8 cellular contexts compared by ENCODE assay signal in the genomic region with DNA sequence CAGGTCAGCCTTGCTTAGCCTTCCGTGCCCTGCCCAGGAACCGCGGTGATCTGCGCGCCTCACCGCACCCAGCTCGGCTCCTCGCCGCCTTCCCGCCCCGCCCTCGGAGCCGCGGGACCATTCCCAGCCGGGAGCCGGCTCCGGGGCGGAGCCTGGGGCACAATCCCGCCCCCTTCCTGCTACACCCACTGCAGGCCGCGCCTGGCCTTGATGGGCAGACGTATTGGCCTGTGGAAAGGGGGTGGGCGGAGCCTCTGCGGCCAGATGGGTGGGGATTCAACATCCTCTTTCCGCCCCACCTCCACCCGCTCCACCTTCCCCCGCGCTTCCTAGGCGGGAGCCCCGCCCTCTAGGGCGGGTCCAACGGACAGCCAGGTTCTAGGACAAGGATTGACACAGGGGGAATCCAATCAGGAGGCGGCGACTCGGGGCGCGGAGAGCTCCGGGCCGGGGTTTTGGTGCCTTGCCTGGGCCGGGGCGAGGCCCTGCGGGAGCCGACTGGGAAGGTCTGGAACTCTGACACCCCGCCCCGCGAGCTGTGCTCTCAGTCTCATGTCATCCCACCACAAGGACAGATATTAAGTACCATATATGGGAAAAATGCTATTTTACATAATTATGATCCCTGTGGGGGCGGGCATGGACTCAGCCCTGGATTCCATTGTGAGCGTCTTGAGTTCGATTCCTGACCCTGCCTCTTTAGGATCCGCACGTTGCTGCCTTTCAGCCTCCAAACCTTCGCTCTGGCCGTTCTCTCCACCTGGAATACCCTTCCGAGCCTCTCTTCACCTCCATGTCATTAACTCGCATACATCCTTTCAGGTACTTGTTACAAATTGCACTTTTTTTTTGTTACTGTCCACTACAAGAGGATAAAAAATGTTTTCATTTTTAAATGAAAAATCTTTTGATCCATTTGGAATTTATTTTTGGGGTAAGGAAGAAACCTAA. TPM values are rescaled to one million over a fixed set of nuclear protein-coding genes. Genes with fewer than 3 reads are reported as not detected.
DNase-seq lines count a peak whose midpoint lies in the region; ATAC-seq and TF ChIP-seq lines count a peak whose summit lies in the region.

MYH9 (minus strand) TSS at position 54 of the 951 bp plus-strand sequence. CDS start 38,731 bp downstream, outside the sequence.

- H3K4me1 Mint-ChIP-seq in activated T-cell treated with anti-CD3 and anti-CD28 coated beads, Interleukin-2, amount 50 U/mL, for 24 hours (ENCODE audit: low read depth) = peaks cover 34% of the 10 kb centered on the region

- H3K36me3 Mint-ChIP-seq in activated T-cell treated with anti-CD3 and anti-CD28 coated beads, Interleukin-2, amount 50 U/mL, for 24 hours (ENCODE audit: low read depth) = peaks cover 38% of the 10 kb centered on the region

- in situ Hi-C loops in KBM-7 (cut with MboI; ENCODE audit: low pct_unique_long_range_greater_than_20kb, low sequenced_read_pairs) = no loop called here

- peak; percentile 98 for DNase-seq in DMS153 (lab: John Stamatoyannopoulos, UW)
- peak; percentile 100 for DNase-seq in KBM-7
- peak; percentile 99 for DNase-seq in activated T-cell treated with anti-CD3 and anti-CD28 coated beads, Interleukin-2, amount 50 U/mL, for 24 hours
- peak; percentile 87 for DNase-seq in epithelial cell of proximal tubule (ENCODE audit: low read depth)
- DNase-seq in mucosa of gallbladder (ENCODE audit: low spot score) = peak; percentile 100
- DNase-seq in stimulated activated CD8-positive, alpha-beta memory T cell treated with anti-CD3 and anti-CD28 coated beads, Interleukin-4, amount 100 ng/mL, for 4 hours (ENCODE audit: low read depth in 2 of 2, low spot score in 1 of 2) = peak; percentile 96 to 99

- no peaks in the 10 kb centered on the region for H3K27me3 Mint-ChIP-seq in activated T-cell treated with anti-CD3 and anti-CD28 coated beads, Interleukin-2, amount 50 U/mL, for 24 hours

- H3K4me3 Mint-ChIP-seq in activated T-cell treated with anti-CD3 and anti-CD28 coated beads, Interleukin-2, amount 50 U/mL, for 24 hours = peak within 1 kb of the TSS; percentile 89

- peak; percentile 55 for ATAC-seq in GM21619 (IDR thresholded peaks at IDR 0.05; ENCODE audit: unreplicated experiment)

- H3K9me3 Mint-ChIP-seq in activated T-cell treated with anti-CD3 and anti-CD28 coated beads, Interleukin-2, amount 50 U/mL, for 24 hours = no peaks in the 10 kb centered on the region

- H3K4me3 ChIP-seq in epithelial cell of proximal tubule (ENCODE audit: low read depth, low read length) = peak within 1 kb of the TSS; percentile 81

- no peak for TF ChIP-seq CTCF in epithelial cell of proximal tubule (conservative IDR thresholded peaks at IDR 0.05; ENCODE audit: low read depth, low read length)

- H3K27ac Mint-ChIP-seq in activated T-cell treated with anti-CD3 and anti-CD28 coated beads, Interleukin-2, amount 50 U/mL, for 24 hours = peak within 1 kb of the TSS; percentile 97

TF ChIP-seq in PFSK-1, 5 proteins besides CTCF, POLR2A, EP300 and RAD21:
- TF ChIP-seq FOXP2 (optimal IDR thresholded peaks at IDR 0.05; ENCODE audit: borderline replicate concordance, extremely low read depth, extremely low read length, insufficient read depth) (peak; percentile 60), POLR2AphosphoS5 (IDR thresholded peaks at IDR 0.05; ENCODE audit: low read depth, low read length) (peak; percentile 81), TAF1 (IDR thresholded peaks at IDR 0.05; ENCODE audit: borderline replicate concordance, insufficient read depth, low read length) (peak; percentile 93), SIN3A (IDR thresholded peaks at IDR 0.05; ENCODE audit: borderline replicate concordance, insufficient read depth, low read length) (no peak)
- TF ChIP-seq, protein P1, sequence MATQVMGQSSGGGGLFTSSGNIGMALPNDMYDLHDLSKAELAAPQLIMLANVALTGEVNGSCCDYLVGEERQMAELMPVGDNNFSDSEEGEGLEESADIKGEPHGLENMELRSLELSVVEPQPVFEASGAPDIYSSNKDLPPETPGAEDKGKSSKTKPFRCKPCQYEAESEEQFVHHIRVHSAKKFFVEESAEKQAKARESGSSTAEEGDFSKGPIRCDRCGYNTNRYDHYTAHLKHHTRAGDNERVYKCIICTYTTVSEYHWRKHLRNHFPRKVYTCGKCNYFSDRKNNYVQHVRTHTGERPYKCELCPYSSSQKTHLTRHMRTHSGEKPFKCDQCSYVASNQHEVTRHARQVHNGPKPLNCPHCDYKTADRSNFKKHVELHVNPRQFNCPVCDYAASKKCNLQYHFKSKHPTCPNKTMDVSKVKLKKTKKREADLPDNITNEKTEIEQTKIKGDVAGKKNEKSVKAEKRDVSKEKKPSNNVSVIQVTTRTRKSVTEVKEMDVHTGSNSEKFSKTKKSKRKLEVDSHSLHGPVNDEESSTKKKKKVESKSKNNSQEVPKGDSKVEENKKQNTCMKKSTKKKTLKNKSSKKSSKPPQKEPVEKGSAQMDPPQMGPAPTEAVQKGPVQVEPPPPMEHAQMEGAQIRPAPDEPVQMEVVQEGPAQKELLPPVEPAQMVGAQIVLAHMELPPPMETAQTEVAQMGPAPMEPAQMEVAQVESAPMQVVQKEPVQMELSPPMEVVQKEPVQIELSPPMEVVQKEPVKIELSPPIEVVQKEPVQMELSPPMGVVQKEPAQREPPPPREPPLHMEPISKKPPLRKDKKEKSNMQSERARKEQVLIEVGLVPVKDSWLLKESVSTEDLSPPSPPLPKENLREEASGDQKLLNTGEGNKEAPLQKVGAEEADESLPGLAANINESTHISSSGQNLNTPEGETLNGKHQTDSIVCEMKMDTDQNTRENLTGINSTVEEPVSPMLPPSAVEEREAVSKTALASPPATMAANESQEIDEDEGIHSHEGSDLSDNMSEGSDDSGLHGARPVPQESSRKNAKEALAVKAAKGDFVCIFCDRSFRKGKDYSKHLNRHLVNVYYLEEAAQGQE (IDR thresholded peaks at IDR 0.05; ENCODE audit: insufficient read depth in 1 of 2, low read depth in 2 of 2, low read length in 2 of 2) = no peak

RNA-seq across cellular contexts. Expression of gene MYH9, which starts in this region (rescaled TPM):
- polyA plus RNA-seq in PFSK-1 (2012; ENCODE audit: insufficient read length, low read depth) = 518 TPM
- total RNA-seq in epithelial cell of proximal tubule (797 and 896 TPM in 2 replicates), mucosa of gallbladder (544 TPM)

Comparison
In these comparisons a context has a peak if more than half of its experiments do, and no peak if none do; other contexts are left out.
1. Peak in every context shown above with its lines: DNase-seq, ATAC-seq and H3K4me3 ChIP-seq.